ENCODE assay signal across 1 cellular context in the genomic region with DNA sequence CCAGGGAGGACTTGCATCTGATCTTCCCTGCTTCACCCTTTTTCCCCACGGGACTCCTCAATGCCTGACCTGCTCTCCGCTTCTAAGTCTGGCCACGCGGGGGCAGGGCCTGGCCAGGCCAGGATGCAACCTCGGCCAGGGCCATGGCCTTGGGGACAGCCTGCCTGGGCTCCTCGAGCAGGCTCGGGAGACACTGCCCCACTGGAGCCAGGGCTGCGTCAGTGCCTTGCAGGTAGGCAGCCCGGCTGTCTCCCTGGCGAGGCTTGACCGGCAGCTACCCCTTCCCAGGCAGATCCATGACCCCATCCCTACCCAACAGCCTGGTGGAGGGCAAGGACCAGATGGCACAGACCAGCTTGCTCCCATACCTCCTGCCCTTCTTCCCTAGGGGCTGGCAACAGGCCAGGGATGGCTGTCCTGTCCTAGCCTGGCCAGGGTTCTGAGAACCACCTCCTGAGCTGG.
TF ChIP-seq lines count a peak whose summit lies in the region.

No MANE protein-coding gene starts in this region.

TF ChIP-seq in H1, 55 proteins besides CTCF, POLR2A, EP300 and RAD21:
- TF ChIP-seq GTF2F1 (IDR thresholded peaks at IDR 0.05; ENCODE audit: borderline replicate concordance, low read depth, low read length) (no peak), GABPA (IDR thresholded peaks at IDR 0.05; ENCODE audit: borderline replicate concordance, insufficient read depth, low read length) (peak; percentile 57; the same call in 1 of the 2 replicates), TAF1 (IDR thresholded peaks at IDR 0.05; ENCODE audit: low read depth, low read length) (no peak)
